In the genomic region with DNA sequence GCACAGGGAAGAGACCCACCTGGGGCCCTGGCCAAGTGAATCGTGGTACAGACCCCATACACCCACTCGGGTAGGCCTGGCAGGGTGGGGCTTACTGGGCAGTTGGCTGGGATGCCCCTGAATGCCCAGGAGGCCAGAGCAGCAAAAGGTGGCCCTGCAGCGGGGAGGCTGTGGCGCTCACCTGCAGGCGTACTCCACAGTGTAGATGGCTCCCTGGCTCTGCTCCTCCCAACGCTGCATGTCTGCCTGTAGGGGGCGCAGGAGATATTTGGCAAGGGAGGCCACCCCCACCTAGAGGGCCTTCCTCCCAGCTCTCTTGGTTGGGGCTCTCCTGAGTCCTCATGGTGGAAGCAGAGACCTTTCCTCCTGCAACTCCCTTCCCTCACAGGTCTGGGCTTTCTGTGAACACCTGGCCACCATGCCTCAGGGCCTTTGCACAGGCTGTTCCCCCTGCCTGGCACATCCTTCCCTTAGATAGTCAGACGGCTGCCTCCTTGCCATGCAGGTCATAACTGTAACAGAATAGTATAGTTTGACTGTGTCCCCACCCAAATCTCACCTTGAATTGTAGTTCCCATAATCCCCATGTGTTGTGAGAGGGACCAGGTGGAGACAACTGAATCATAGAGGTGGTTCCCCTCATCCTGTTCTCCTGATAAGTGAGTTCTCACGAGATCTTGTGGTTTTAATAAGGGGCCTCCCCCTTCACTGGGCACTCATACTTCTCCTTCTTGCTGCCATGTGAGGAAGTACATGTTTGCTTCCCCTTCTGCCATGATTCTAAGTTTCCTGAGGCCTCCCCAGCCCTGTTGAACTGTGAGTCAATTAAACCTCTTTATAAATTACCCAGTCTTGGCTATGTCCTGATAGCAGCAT, we compare ENCODE assay signal across 9 cellular contexts. TPM values are rescaled to one million over a fixed set of nuclear protein-coding genes. Genes with fewer than 3 reads are reported as not detected.
DNase-seq lines count a peak whose midpoint lies in the region; ATAC-seq, FAIRE-seq and TF ChIP-seq lines count a peak whose summit lies in the region.
"Had no signal": no experiment of that assay in that cellular context is flagged by ENCODE, and none has a peak within 500 bp of the region (broad histone marks: within the 10 kb centered on the region; RNA-seq: fewer than 3 reads in every experiment).

No MANE protein-coding gene starts in this region.

- peak; percentile 91 for ATAC-seq in activated naive CD8-positive, alpha-beta T cell treated with anti-CD3 and anti-CD28 coated beads, Interleukin-2, amount 10 ng/mL, durations not matched to agents 7 days and 5 days (ENCODE audit: low read depth)
- no peak for ATAC-seq in HG02678 (IDR thresholded peaks at IDR 0.05; ENCODE audit: unreplicated experiment)

- H3K9me3 ChIP-seq in kidney (ENCODE audit: control insufficient read depth in 1 of 2, low read length in 2 of 2): no peaks in the 10 kb centered on the region

- FAIRE-seq in kidney (lab: Jason Lieb, UNC): no peak

- H3K36me3 Mint-ChIP-seq in activated naive CD8-positive, alpha-beta T cell treated with anti-CD3 and anti-CD28 coated beads, Interleukin-2, amount 10 ng/mL, durations not matched to agents 7 days and 5 days: peaks cover 29% of the 10 kb centered on the region

- no peak overlapping the region for H3K9ac ChIP-seq in kidney (ENCODE audit: low read length in 2 of 2)

- peaks cover 4 to 13% of the 10 kb centered on the region in 2 donors for H3K4me1 ChIP-seq in kidney (ENCODE audit: control insufficient read depth in 1 of 2, insufficient read depth in 1 of 2, low read depth in 1 of 2, low read length in 2 of 2)

- TF ChIP-seq CTCF in kidney (IDR thresholded peaks at IDR 0.05; ENCODE audit: borderline replicate concordance, extremely low read depth, insufficient read depth): peak; percentile 45

- intact Hi-C loops in kidney (cut with DNase I): no loop called here

- H3K36me3 ChIP-seq in kidney (ENCODE audit: control insufficient read depth in 1 of 2, insufficient read depth in 2 of 2, low read length in 2 of 2): peaks cover 0 to 6% of the 10 kb centered on the region in 2 donors

- POLR2A ChIA-PET in activated naive CD8-positive, alpha-beta T cell treated with anti-CD3 and anti-CD28 coated beads, Interleukin-2, amount 10 ng/mL, durations not matched to agents 7 days and 5 days (lab: Charles Lee): no interaction called here

- H3K4me3 Mint-ChIP-seq in activated naive CD8-positive, alpha-beta T cell treated with anti-CD3 and anti-CD28 coated beads, Interleukin-2, amount 10 ng/mL, durations not matched to agents 7 days and 5 days: no peak overlapping the region
- H3K4me3 Mint-ChIP-seq: T-helper 1 cell treated with Interleukin-12 subunit alpha and Interleukin-12 subunit beta and Interleukin-4 antibody, amounts not matched to agents 30 μg/mL and 1 μg/mL, for 36 hours had no signal

- H3K27me3 Mint-ChIP-seq in activated naive CD8-positive, alpha-beta T cell treated with anti-CD3 and anti-CD28 coated beads, Interleukin-2, amount 10 ng/mL, durations not matched to agents 7 days and 5 days: no peaks in the 10 kb centered on the region

- H3K9me3 Mint-ChIP-seq in activated naive CD8-positive, alpha-beta T cell treated with anti-CD3 and anti-CD28 coated beads, Interleukin-2, amount 10 ng/mL, durations not matched to agents 7 days and 5 days: no peaks in the 10 kb centered on the region
- H3K9me3 Mint-ChIP-seq: T-helper 1 cell treated with Interleukin-12 subunit alpha and Interleukin-12 subunit beta and Interleukin-4 antibody, amounts not matched to agents 30 μg/mL and 1 μg/mL, for 36 hours had no signal

- peak; percentile 49 for DNase-seq in COLO668 (lab: John Stamatoyannopoulos, UW; ENCODE audit: unreplicated experiment)
- DNase-seq in HuH-7.5 (ENCODE audit: low spot score): peak; percentile 87
- peak; percentile 54 for DNase-seq in SW480 (ENCODE audit: low spot score)
- DNase-seq in activated naive CD8-positive, alpha-beta T cell treated with anti-CD3 and anti-CD28 coated beads, Interleukin-2, amount 10 ng/mL, durations not matched to agents 7 days and 5 days: peak; percentile 55
- DNase-seq in kidney: no peak
- DNase-seq in stimulated activated CD8-positive, alpha-beta memory T cell treated with anti-CD3 and anti-CD28 coated beads, Interleukin-2, amount 100 ng/mL, for 1 hour (ENCODE audit: low read depth in 2 of 2): peak; percentile 24 to 37
- no peak for DNase-seq in NCI-H446 treated with DMSO at 0.1 percent for 48 hours (lab: John Stamatoyannopoulos, UW)

- no peak overlapping the region for H3K4me3 ChIP-seq in kidney (ENCODE audit: low read length in 2 of 2)

- peaks cover 17% of the 10 kb centered on the region for H3K4me1 Mint-ChIP-seq in activated naive CD8-positive, alpha-beta T cell treated with anti-CD3 and anti-CD28 coated beads, Interleukin-2, amount 10 ng/mL, durations not matched to agents 7 days and 5 days

- H3K27ac Mint-ChIP-seq in activated naive CD8-positive, alpha-beta T cell treated with anti-CD3 and anti-CD28 coated beads, Interleukin-2, amount 10 ng/mL, durations not matched to agents 7 days and 5 days: no peak overlapping the region
- H3K27ac Mint-ChIP-seq: T-helper 1 cell treated with Interleukin-12 subunit alpha and Interleukin-12 subunit beta and Interleukin-4 antibody, amounts not matched to agents 30 μg/mL and 1 μg/mL, for 36 hours had no signal

- H3K27ac ChIP-seq in kidney (ENCODE audit: low read depth in 2 of 2, low read length in 2 of 2): no peak overlapping the region

RNA-seq across cellular contexts. Expression of gene BORCS8, which starts 5.9 kb away (rescaled TPM):
- total RNA-seq in activated naive CD8-positive, alpha-beta T cell treated with anti-CD3 and anti-CD28 coated beads, Interleukin-2, amount 10 ng/mL, durations not matched to agents 7 days and 5 days: 10 to 100 TPM; 31.9 to 32.4 TPM
- total RNA-seq in kidney: 42.2 TPM
- 51.7 TPM for polyA plus RNA-seq in kidney (ENCODE audit: insufficient read depth, low read depth, low replicate concordance)

RNA-seq across cellular contexts. Expression of gene RFXANK, which starts 6.0 kb away (rescaled TPM):
- total RNA-seq in activated naive CD8-positive, alpha-beta T cell treated with anti-CD3 and anti-CD28 coated beads, Interleukin-2, amount 10 ng/mL, durations not matched to agents 7 days and 5 days: 10 to 100 TPM; 87.0 to 94.4 TPM
- total RNA-seq in kidney: 70.7 TPM
- polyA plus RNA-seq in kidney (ENCODE audit: insufficient read depth, low read depth, low replicate concordance): 133 TPM

RNA-seq across cellular contexts. Expression of gene MEF2B, which starts 16.0 kb away (rescaled TPM):
- total RNA-seq in activated naive CD8-positive, alpha-beta T cell treated with anti-CD3 and anti-CD28 coated beads, Interleukin-2, amount 10 ng/mL, durations not matched to agents 7 days and 5 days: 1 to 10 TPM; 5.2 TPM
- total RNA-seq in kidney: 3.4 TPM
- polyA plus RNA-seq in kidney (ENCODE audit: insufficient read depth, low read depth, low replicate concordance): 0.47 TPM

RNA-seq across cellular contexts. Expression of gene NR2C2AP, which starts 17.1 kb away (rescaled TPM):
- 10 to 100 TPM; 29.1 to 32.9 TPM for total RNA-seq in activated naive CD8-positive, alpha-beta T cell treated with anti-CD3 and anti-CD28 coated beads, Interleukin-2, amount 10 ng/mL, durations not matched to agents 7 days and 5 days
- total RNA-seq in kidney: 15.5 TPM
- 13.5 TPM for polyA plus RNA-seq in kidney (ENCODE audit: insufficient read depth, low read depth, low replicate concordance)

RNA-seq across cellular contexts. Expression of gene NCAN, which starts 25.7 kb away (rescaled TPM):
- total RNA-seq in activated naive CD8-positive, alpha-beta T cell treated with anti-CD3 and anti-CD28 coated beads, Interleukin-2, amount 10 ng/mL, durations not matched to agents 7 days and 5 days: not detected
- 0.13 TPM for total RNA-seq in kidney
- polyA plus RNA-seq in kidney (ENCODE audit: insufficient read depth, low read depth, low replicate concordance): not detected

Comparison
In these comparisons a context has a peak if more than half of its experiments do, and no peak if none do; other contexts are left out.
1. DNase-seq: peak in COLO668 (single experiment), HuH-7.5 (single experiment), SW480 (single experiment), activated naive CD8-positive, alpha-beta T cell treated with anti-CD3 and anti-CD28 coated beads, Interleukin-2, amount 10 ng/mL, durations not matched to agents 7 days and 5 days (single experiment) and stimulated activated CD8-positive, alpha-beta memory T cell treated with anti-CD3 and anti-CD28 coated beads, Interleukin-2, amount 100 ng/mL, for 1 hour (2 of 2); none in kidney (single experiment) and NCI-H446 treated with DMSO at 0.1 percent for 48 hours (single experiment).